8 cellular contexts compared by ENCODE assay signal in genomic region chr17:17179371-17179827, GRCh38. TPM values are rescaled to one million over a fixed set of nuclear protein-coding genes. Genes with fewer than 3 reads are reported as not detected.
DNase-seq lines count a peak whose midpoint lies in the region; ATAC-seq and TF ChIP-seq lines count a peak whose summit lies in the region.

No MANE protein-coding gene starts in this region.

- peaks cover 32 to 99% (median 60%) of the 10 kb centered on the region in 4 donors for H3K4me1 Mint-ChIP-seq in CD4-positive, CD25-positive, alpha-beta regulatory T cell
- H3K4me1 Mint-ChIP-seq in neural progenitor cell: no peaks in the 10 kb centered on the region

- peak overlapping the region; percentile 99 to 100 (median 99) for H3K27ac Mint-ChIP-seq in CD4-positive, CD25-positive, alpha-beta regulatory T cell
- no peak overlapping the region for H3K27ac Mint-ChIP-seq in neural progenitor cell

- no peak for TF ChIP-seq RAD21 in IMR-90 (IDR thresholded peaks at IDR 0.05; ENCODE audit: low read length)

- dilution Hi-C loops in IMR-90 (cut with HindIII; ENCODE audit: low sequenced_read_pairs, unreplicated experiment): no loop called here

- no peaks in the 10 kb centered on the region for H3K27me3 ChIP-seq in CD4-positive, CD25-positive, alpha-beta regulatory T cell (ENCODE audit: control insufficient read depth, insufficient read depth, low read length)
- H3K27me3 ChIP-seq in IMR-90 (ENCODE audit: control insufficient read depth, insufficient read depth, low read length) (no peaks in the 10 kb centered on the region), neural progenitor cell (no peaks in the 10 kb centered on the region)

- no peaks in the 10 kb centered on the region for H3K79me2 ChIP-seq in neural progenitor cell (ENCODE audit: low read depth)

- no peaks in the 10 kb centered on the region for H3K27me3 Mint-ChIP-seq in CD4-positive, CD25-positive, alpha-beta regulatory T cell
- H3K27me3 Mint-ChIP-seq in neural progenitor cell (ENCODE audit: insufficient read depth, low read depth): peaks cover under 1% of the 10 kb centered on the region

- peaks cover 34% of the 10 kb centered on the region for H3K36me3 Mint-ChIP-seq in CD4-positive, CD25-positive, alpha-beta regulatory T cell
- peaks cover 26% of the 10 kb centered on the region for H3K36me3 Mint-ChIP-seq in neural progenitor cell

- H4K91ac ChIP-seq in IMR-90 (ENCODE audit: insufficient read depth, low read depth, low read length): no peak overlapping the region

- no peak overlapping the region for H3K14ac ChIP-seq in IMR-90 (replicated peaks; ENCODE audit: low read depth, low read length)

- H3K9ac ChIP-seq in IMR-90 (ENCODE audit: low read depth, low read length) (no peak overlapping the region), neural progenitor cell (no peak overlapping the region)

- no peaks in the 10 kb centered on the region for H4K20me1 ChIP-seq in IMR-90 (ENCODE audit: insufficient read depth, low read length)
- no peaks in the 10 kb centered on the region for H4K20me1 ChIP-seq in neural progenitor cell (ENCODE audit: low read depth)

- peak overlapping the region; percentile 90 for H3K27ac ChIP-seq in CD4-positive, CD25-positive, alpha-beta regulatory T cell (ENCODE audit: insufficient read depth, low read length, poor library complexity, severe bottlenecking)
- no peak overlapping the region for H3K27ac ChIP-seq in IMR-90 (ENCODE audit: insufficient read depth, low read length)
- peak overlapping the region; percentile 2 for H3K27ac ChIP-seq in epithelial cell of prostate
- H3K27ac ChIP-seq in neural progenitor cell: no peak overlapping the region

- no CpG with 5 or more reads among the region's 2 CpGs for WGBS in IMR-90 (ENCODE audit: extremely low coverage in 2 of 2, insufficient read length in 1 of 2), 2 experiments

- CTCF ChIA-PET in IMR-90 (lab: Yijun Ruan, JAX): no interaction called here

- H2BK15ac ChIP-seq in IMR-90 (ENCODE audit: low read depth, low read length): no peak overlapping the region

- POLR2A ChIA-PET in IMR-90 (lab: Charles Lee; ENCODE audit: unreplicated experiment): no interaction called here

- no peak overlapping the region for H3K18ac ChIP-seq in IMR-90 (ENCODE audit: low read depth, low read length)

- peaks cover 37% of the 10 kb centered on the region for H3K36me3 ChIP-seq in CD4-positive, CD25-positive, alpha-beta regulatory T cell (ENCODE audit: control insufficient read depth, insufficient read depth, low read length)
- H3K36me3 ChIP-seq in IMR-90 (ENCODE audit: control insufficient read depth, insufficient read depth, low read length): peaks cover 77% of the 10 kb centered on the region
- H3K36me3 ChIP-seq in neural progenitor cell: no peaks in the 10 kb centered on the region

- peaks cover 96% of the 10 kb centered on the region for H3K4me1 ChIP-seq in CD4-positive, CD25-positive, alpha-beta regulatory T cell (ENCODE audit: control insufficient read depth, insufficient read depth, low read length, poor library complexity, severe bottlenecking)
- no peaks in the 10 kb centered on the region for H3K4me1 ChIP-seq in IMR-90 (ENCODE audit: control insufficient read depth, insufficient read depth, low read length)
- no peaks in the 10 kb centered on the region for H3K4me1 ChIP-seq in neural progenitor cell

- H2AK5ac ChIP-seq in IMR-90 (ENCODE audit: low read depth, low read length): no peak overlapping the region

- no peak overlapping the region for H4K5ac ChIP-seq in IMR-90 (ENCODE audit: low read depth, low read length)

- H3K56ac ChIP-seq in IMR-90 (ENCODE audit: extremely low read depth, insufficient read depth, low read length): no peak overlapping the region; the same call in 1 of the 2 replicates

- TF ChIP-seq CTCF in IMR-90 (conservative IDR thresholded peaks at IDR 0.05; ENCODE audit: low read depth, low read length): no peak
- TF ChIP-seq CTCF in neural progenitor cell (IDR thresholded peaks at IDR 0.05): no peak

- H2AFZ ChIP-seq in IMR-90 (replicated peaks; ENCODE audit: low read length, poor library complexity) (no peak overlapping the region), neural progenitor cell (replicated peaks) (no peak overlapping the region)

- H3K4me3 ChIP-seq in CD4-positive, CD25-positive, alpha-beta regulatory T cell (ENCODE audit: low read depth, low read length): peak overlapping the region; percentile 87
- no peak overlapping the region for H3K4me3 ChIP-seq in IMR-90 (ENCODE audit: insufficient read depth, low read depth, low read length)
- H3K4me3 ChIP-seq in neural progenitor cell: no peak overlapping the region

- peak; percentile 73 to 75 for ATAC-seq in CD4-positive, CD25-positive, alpha-beta regulatory T cell (ENCODE audit: low read depth in 2 of 2)
- ATAC-seq in GM18909 (IDR thresholded peaks at IDR 0.05; ENCODE audit: poor library complexity, unreplicated experiment): peak; percentile 42
- ATAC-seq in IMR-90 (ENCODE audit: low read depth): no peak
- ATAC-seq in GM18858 (IDR thresholded peaks at IDR 0.05; ENCODE audit: unreplicated experiment): no peak

- no peaks in the 10 kb centered on the region for H3K9me3 Mint-ChIP-seq in CD4-positive, CD25-positive, alpha-beta regulatory T cell
- no peaks in the 10 kb centered on the region for H3K9me3 Mint-ChIP-seq in neural progenitor cell

- TF ChIP-seq POLR2A in IMR-90 (IDR thresholded peaks at IDR 0.05; ENCODE audit: low read depth, low read length): no peak

- H3K4me3 Mint-ChIP-seq in CD4-positive, CD25-positive, alpha-beta regulatory T cell: peak overlapping the region; percentile 89 to 90 (median 90)
- H3K4me3 Mint-ChIP-seq in neural progenitor cell: no peak overlapping the region

- H2BK120ac ChIP-seq in IMR-90 (ENCODE audit: low read depth, low read length): no peak overlapping the region

- no TSS peak for BruUV-seq in IMR-90 (replicated peaks; lab: Mats Ljungman, UMichigan)

- peaks cover 0 to 15% of the 10 kb centered on the region in 2 experiments; a peak in 2 of 4 replicates for H3K79me1 ChIP-seq in IMR-90 (ENCODE audit: low read depth in 1 of 2, low read length in 2 of 2)

- intact Hi-C loops in IMR-90 (cut with micrococcal nuclease): no loop called here

- H3K4me2 ChIP-seq in IMR-90 (ENCODE audit: low read depth, low read length) (no peak overlapping the region), neural progenitor cell (no peak overlapping the region)

- H3F3A ChIP-seq in neural progenitor cell (ENCODE audit: low read depth): no peaks in the 10 kb centered on the region

- peak in 2 of 3 donors; percentile 69 to 90 for DNase-seq in CD4-positive, CD25-positive, alpha-beta regulatory T cell
- peak; percentile 31 for DNase-seq in IMR-90
- DNase-seq in epithelial cell of prostate (ENCODE audit: low read depth, low spot score): no peak
- no peak for DNase-seq in neural progenitor cell (ENCODE audit: low spot score)
- no peak for DNase-seq in NCI-H446 (lab: John Stamatoyannopoulos, UW)
- no peak for DNase-seq in stimulated activated CD4-positive, alpha-beta T cell treated with anti-CD3 and anti-CD28 coated beads, Interleukin-1b, Interleukin-23, amount 100 ng/mL, for 48 hours

- no peak overlapping the region for H4K8ac ChIP-seq in IMR-90 (ENCODE audit: low read depth in 2 of 2, low read length in 2 of 2)

- H3K9me3 ChIP-seq in CD4-positive, CD25-positive, alpha-beta regulatory T cell (ENCODE audit: control insufficient read depth in 2 of 2, low read length in 2 of 2): no peaks in the 10 kb centered on the region
- H3K9me3 ChIP-seq in IMR-90 (ENCODE audit: control insufficient read depth, insufficient read depth, low read length) (no peaks in the 10 kb centered on the region), neural progenitor cell (ENCODE audit: low read depth) (no peaks in the 10 kb centered on the region)

- H3K23ac ChIP-seq in IMR-90 (ENCODE audit: low read depth, low read length): no peak overlapping the region

- H2BK20ac ChIP-seq in IMR-90 (ENCODE audit: low read depth, low read length): no peak overlapping the region

- no peak overlapping the region for H2BK5ac ChIP-seq in IMR-90 (ENCODE audit: low read depth, low read length, poor library complexity, severe bottlenecking)

- in situ Hi-C loops in IMR-90 (cut with MboI; ENCODE audit: low sequenced_read_pairs): no loop called here

- H3K9me1 ChIP-seq in IMR-90 (ENCODE audit: insufficient read depth, low read length): peaks cover 6% of the 10 kb centered on the region

- no peak overlapping the region for H3K4ac ChIP-seq in IMR-90 (ENCODE audit: low read depth, low read length)

- H2AK9ac ChIP-seq in IMR-90 (replicated peaks; ENCODE audit: low read depth, low read length, poor library complexity): no peak overlapping the region

TF ChIP-seq in IMR-90, 13 proteins besides CTCF, POLR2A, EP300 and RAD21 (continues in another document):
- TF ChIP-seq CEBPB (IDR thresholded peaks at IDR 0.05; ENCODE audit: low read depth, low read length) (no peak), SMC3 (IDR thresholded peaks at IDR 0.05; ENCODE audit: low read depth, low read length) (no peak), BHLHE40 (IDR thresholded peaks at IDR 0.05; ENCODE audit: low read depth, low read length) (no peak), USF2 (IDR thresholded peaks at IDR 0.05; ENCODE audit: low read depth, low read length) (no peak), MXI1 (IDR thresholded peaks at IDR 0.05; ENCODE audit: borderline replicate concordance, low read depth, low read length) (no peak), RCOR1 (IDR thresholded peaks at IDR 0.05; ENCODE audit: insufficient replicate concordance, low read length) (no peak)

RNA-seq across cellular contexts. Expression of gene PLD6, which starts 26.7 kb away (rescaled TPM):
- total RNA-seq in CD4-positive, CD25-positive, alpha-beta regulatory T cell: 9.4 TPM
- polyA plus RNA-seq in CD4-positive, CD25-positive, alpha-beta regulatory T cell: 10 to 100 TPM in 3 of 4 donors, 1 to 10 TPM in 1; 8.9 to 19.3 (median 16.0) TPM
- total RNA-seq in IMR-90 (2012; rRNA removed) (1.1 TPM in 2 replicates), neural progenitor cell (ENCODE audit: low replicate concordance) (0.22 and 1.2 TPM in 2 replicates)
- polyA plus RNA-seq in IMR-90 (2012; rRNA removed): 0.98 and 1.5 TPM in 2 replicates
- polyA plus RNA-seq in IMR-90 (2012; cell fraction: cytosol; rRNA removed): 0.81 and 1.1 TPM in 2 replicates
- polyA plus RNA-seq in IMR-90 (2012; cell fraction: nucleus; rRNA removed; ENCODE audit: low replicate concordance): 1.8 and 3.3 TPM in 2 replicates

RNA-seq across cellular contexts. Expression of gene FLCN, which starts 57.6 kb away (rescaled TPM):
- total RNA-seq in CD4-positive, CD25-positive, alpha-beta regulatory T cell: 60.5 TPM
- 10 to 100 TPM in 1 of 4 donors, 1 to 10 TPM in 3; 6.6 to 10.9 (median 7.6) TPM for polyA plus RNA-seq in CD4-positive, CD25-positive, alpha-beta regulatory T cell
- 16.8 and 18.3 TPM in 2 replicates for total RNA-seq in IMR-90 (2012; rRNA removed)
- 19.6 and 24.8 TPM in 2 replicates for polyA plus RNA-seq in IMR-90 (2012; rRNA removed)
- 8.4 and 11.3 TPM in 2 replicates for polyA plus RNA-seq in IMR-90 (2012; cell fraction: cytosol; rRNA removed)
- polyA plus RNA-seq in IMR-90 (2012; cell fraction: nucleus; rRNA removed; ENCODE audit: low replicate concordance): 139 and 159 TPM in 2 replicates
- total RNA-seq in neural progenitor cell (ENCODE audit: low replicate concordance): 16.3 and 30.1 TPM in 2 replicates

Comparison
In these comparisons a context has a peak if more than half of its experiments do, and no peak if none do; other contexts are left out.
1. ATAC-seq: peak in CD4-positive, CD25-positive, alpha-beta regulatory T cell (2 of 2) and GM18909 (single experiment); none in IMR-90 (single experiment) and GM18858 (single experiment).
2. DNase-seq: peak in CD4-positive, CD25-positive, alpha-beta regulatory T cell (2 of 3) and IMR-90 (single experiment); none in epithelial cell of prostate (single experiment), neural progenitor cell (single experiment), NCI-H446 (0 of 2) and stimulated activated CD4-positive, alpha-beta T cell treated with anti-CD3 and anti-CD28 coated beads, Interleukin-1b, Interleukin-23, amount 100 ng/mL, for 48 hours (single experiment).
3. H3K27ac ChIP-seq: peak in CD4-positive, CD25-positive, alpha-beta regulatory T cell (single experiment) and epithelial cell of prostate (single experiment); none in IMR-90 (single experiment) and neural progenitor cell (single experiment).